Comparison of ENCODE assay signal across 3 cellular contexts in the genomic region with DNA sequence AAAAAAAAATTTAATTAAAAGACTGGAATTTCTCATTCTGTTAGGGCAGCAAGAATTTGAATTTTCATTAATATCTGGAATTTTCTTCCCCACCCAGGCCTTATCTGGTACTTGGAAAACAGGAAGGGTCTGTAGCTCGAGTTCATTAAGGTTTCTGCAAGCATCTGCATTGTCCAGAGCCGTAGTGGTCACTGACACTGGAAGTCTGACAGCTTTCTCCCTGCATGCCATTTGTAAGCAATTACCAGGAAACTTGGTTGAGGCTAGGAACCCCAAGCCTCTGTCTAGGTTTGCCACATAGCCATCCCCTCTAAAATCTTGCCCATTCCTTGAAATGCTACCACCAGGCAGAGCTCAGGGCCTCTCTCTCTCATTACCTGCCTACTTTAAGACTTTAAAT.
TF ChIP-seq lines count a peak whose summit lies in the region.

No MANE protein-coding gene starts in this region.

TF ChIP-seq in liver, 16 proteins besides CTCF, POLR2A, EP300 and RAD21:
- TF ChIP-seq RXRA (IDR thresholded peaks at IDR 0.05) = no peak
- TF ChIP-seq, protein P1, sequence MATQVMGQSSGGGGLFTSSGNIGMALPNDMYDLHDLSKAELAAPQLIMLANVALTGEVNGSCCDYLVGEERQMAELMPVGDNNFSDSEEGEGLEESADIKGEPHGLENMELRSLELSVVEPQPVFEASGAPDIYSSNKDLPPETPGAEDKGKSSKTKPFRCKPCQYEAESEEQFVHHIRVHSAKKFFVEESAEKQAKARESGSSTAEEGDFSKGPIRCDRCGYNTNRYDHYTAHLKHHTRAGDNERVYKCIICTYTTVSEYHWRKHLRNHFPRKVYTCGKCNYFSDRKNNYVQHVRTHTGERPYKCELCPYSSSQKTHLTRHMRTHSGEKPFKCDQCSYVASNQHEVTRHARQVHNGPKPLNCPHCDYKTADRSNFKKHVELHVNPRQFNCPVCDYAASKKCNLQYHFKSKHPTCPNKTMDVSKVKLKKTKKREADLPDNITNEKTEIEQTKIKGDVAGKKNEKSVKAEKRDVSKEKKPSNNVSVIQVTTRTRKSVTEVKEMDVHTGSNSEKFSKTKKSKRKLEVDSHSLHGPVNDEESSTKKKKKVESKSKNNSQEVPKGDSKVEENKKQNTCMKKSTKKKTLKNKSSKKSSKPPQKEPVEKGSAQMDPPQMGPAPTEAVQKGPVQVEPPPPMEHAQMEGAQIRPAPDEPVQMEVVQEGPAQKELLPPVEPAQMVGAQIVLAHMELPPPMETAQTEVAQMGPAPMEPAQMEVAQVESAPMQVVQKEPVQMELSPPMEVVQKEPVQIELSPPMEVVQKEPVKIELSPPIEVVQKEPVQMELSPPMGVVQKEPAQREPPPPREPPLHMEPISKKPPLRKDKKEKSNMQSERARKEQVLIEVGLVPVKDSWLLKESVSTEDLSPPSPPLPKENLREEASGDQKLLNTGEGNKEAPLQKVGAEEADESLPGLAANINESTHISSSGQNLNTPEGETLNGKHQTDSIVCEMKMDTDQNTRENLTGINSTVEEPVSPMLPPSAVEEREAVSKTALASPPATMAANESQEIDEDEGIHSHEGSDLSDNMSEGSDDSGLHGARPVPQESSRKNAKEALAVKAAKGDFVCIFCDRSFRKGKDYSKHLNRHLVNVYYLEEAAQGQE (IDR thresholded peaks at IDR 0.05) = no peak
- TF ChIP-seq SP1 (IDR thresholded peaks at IDR 0.05) = peak; percentile 21
- no peak for TF ChIP-seq EGR1 (IDR thresholded peaks at IDR 0.05; ENCODE audit: low read depth in 2 of 2)

TF ChIP-seq in HepG2, 621 proteins besides CTCF, POLR2A, EP300 and RAD21:
- TF ChIP-seq ZNF670 (CRISPR knock-in tag; IDR thresholded peaks at IDR 0.05; ENCODE audit: borderline replicate concordance) (no peak), ZNF614 (CRISPR knock-in tag; IDR thresholded peaks at IDR 0.05; ENCODE audit: borderline replicate concordance) (no peak), ZNF790 (CRISPR knock-in tag; IDR thresholded peaks at IDR 0.05; ENCODE audit: borderline replicate concordance) (no peak), FOXC1 (CRISPR knock-in tag; IDR thresholded peaks at IDR 0.05; ENCODE audit: borderline replicate concordance) (no peak), ZNF678 (CRISPR knock-in tag; IDR thresholded peaks at IDR 0.05) (no peak), KAT7 (CRISPR knock-in tag; IDR thresholded peaks at IDR 0.05; ENCODE audit: borderline replicate concordance) (no peak), TRIM24 (CRISPR knock-in tag; IDR thresholded peaks at IDR 0.05) (no peak), ZNF777 (CRISPR knock-in tag; IDR thresholded peaks at IDR 0.05) (no peak), HMGA1 (CRISPR knock-in tag; conservative IDR thresholded peaks at IDR 0.05) (no peak), ELF1 (CRISPR knock-in tag; IDR thresholded peaks at IDR 0.05) (no peak), MBNL3 (CRISPR knock-in tag; conservative IDR thresholded peaks at IDR 0.05) (no peak), ISL2 (CRISPR knock-in tag; IDR thresholded peaks at IDR 0.05) (no peak), STAT5B (CRISPR knock-in tag; IDR thresholded peaks at IDR 0.05) (no peak)
- TF ChIP-seq, protein P2, sequence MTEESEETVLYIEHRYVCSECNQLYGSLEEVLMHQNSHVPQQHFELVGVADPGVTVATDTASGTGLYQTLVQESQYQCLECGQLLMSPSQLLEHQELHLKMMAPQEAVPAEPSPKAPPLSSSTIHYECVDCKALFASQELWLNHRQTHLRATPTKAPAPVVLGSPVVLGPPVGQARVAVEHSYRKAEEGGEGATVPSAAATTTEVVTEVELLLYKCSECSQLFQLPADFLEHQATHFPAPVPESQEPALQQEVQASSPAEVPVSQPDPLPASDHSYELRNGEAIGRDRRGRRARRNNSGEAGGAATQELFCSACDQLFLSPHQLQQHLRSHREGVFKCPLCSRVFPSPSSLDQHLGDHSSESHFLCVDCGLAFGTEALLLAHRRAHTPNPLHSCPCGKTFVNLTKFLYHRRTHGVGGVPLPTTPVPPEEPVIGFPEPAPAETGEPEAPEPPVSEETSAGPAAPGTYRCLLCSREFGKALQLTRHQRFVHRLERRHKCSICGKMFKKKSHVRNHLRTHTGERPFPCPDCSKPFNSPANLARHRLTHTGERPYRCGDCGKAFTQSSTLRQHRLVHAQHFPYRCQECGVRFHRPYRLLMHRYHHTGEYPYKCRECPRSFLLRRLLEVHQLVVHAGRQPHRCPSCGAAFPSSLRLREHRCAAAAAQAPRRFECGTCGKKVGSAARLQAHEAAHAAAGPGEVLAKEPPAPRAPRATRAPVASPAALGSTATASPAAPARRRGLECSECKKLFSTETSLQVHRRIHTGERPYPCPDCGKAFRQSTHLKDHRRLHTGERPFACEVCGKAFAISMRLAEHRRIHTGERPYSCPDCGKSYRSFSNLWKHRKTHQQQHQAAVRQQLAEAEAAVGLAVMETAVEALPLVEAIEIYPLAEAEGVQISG (CRISPR knock-in tag; IDR thresholded peaks at IDR 0.05) = no peak
- TF ChIP-seq, protein P3, sequence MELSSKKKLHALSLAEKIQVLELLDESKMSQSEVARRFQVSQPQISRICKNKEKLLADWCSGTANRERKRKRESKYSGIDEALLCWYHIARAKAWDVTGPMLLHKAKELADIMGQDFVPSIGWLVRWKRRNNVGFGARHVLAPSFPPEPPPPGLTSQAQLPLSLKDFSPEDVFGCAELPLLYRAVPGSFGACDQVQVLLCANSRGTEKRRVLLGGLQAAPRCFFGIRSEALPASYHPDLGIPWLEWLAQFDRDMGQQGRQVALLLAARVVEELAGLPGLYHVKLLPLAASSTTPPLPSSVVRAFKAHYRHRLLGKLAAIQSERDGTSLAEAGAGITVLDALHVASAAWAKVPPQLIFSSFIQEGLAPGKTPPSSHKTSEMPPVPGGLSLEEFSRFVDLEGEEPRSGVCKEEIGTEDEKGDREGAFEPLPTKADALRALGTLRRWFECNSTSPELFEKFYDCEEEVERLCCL (CRISPR knock-in tag; IDR thresholded peaks at IDR 0.05; ENCODE audit: borderline replicate concordance) = no peak

TF ChIP-seq in H1, 55 proteins besides CTCF, POLR2A, EP300 and RAD21:
- TF ChIP-seq SUZ12 (IDR thresholded peaks at IDR 0.05; ENCODE audit: low read length) (no peak), SP2 (IDR thresholded peaks at IDR 0.05; ENCODE audit: low read length) (no peak)
- TF ChIP-seq, protein P4, sequence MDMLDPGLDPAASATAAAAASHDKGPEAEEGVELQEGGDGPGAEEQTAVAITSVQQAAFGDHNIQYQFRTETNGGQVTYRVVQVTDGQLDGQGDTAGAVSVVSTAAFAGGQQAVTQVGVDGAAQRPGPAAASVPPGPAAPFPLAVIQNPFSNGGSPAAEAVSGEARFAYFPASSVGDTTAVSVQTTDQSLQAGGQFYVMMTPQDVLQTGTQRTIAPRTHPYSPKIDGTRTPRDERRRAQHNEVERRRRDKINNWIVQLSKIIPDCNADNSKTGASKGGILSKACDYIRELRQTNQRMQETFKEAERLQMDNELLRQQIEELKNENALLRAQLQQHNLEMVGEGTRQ (IDR thresholded peaks at IDR 0.05; ENCODE audit: low read length) = no peak
